25 cellular contexts compared by ENCODE assay signal in genomic region chr22:22038178-22038880, GRCh38. TPM values are rescaled to one million over a fixed set of nuclear protein-coding genes. Genes with fewer than 3 reads are reported as not detected.
DNase-seq lines count a peak whose midpoint lies in the region; ATAC-seq and TF ChIP-seq lines count a peak whose summit lies in the region.
"Had no signal": no experiment of that assay in that cellular context is flagged by ENCODE, and none has a peak within 500 bp of the region (broad histone marks: within the 10 kb centered on the region; RNA-seq: fewer than 3 reads in every experiment).

No MANE protein-coding gene starts in this region.

- H3K27me3 Mint-ChIP-seq in natural killer cell (ENCODE audit: low read depth in 2 of 2), result peaks cover 17 to 28% of the 10 kb centered on the region in 2 donors
- H3K27me3 Mint-ChIP-seq: activated CD4-positive, alpha-beta T cell treated with anti-CD3 and anti-CD28 coated beads for 36 hours had no signal

- H3K79me2 ChIP-seq in smooth muscle cell (ENCODE audit: low read depth), result no peaks in the 10 kb centered on the region

- ATAC-seq in natural killer cell (no peak), GM21381 (IDR thresholded peaks at IDR 0.05; ENCODE audit: unreplicated experiment) (no peak)
- ATAC-seq: Panc1 had no signal

- 100% methylated on average over 1 of the region's 1 CpG for WGBS in smooth muscle cell (ENCODE audit: low lambda C conversion rate)

- H3K36me3 Mint-ChIP-seq in natural killer cell, result no peaks in the 10 kb centered on the region
- H3K36me3 Mint-ChIP-seq: CD14-positive monocyte had no signal

- no peaks in the 10 kb centered on the region for H3K4me1 Mint-ChIP-seq in natural killer cell

- peak overlapping the region; percentile 56 for H3K4me2 ChIP-seq in smooth muscle cell

- no peak overlapping the region for H2AFZ ChIP-seq in smooth muscle cell (ENCODE audit: low read depth)

- H3K36me3 ChIP-seq in SJSA1 (no peaks in the 10 kb centered on the region), smooth muscle cell (ENCODE audit: low read depth) (no peaks in the 10 kb centered on the region)
- H3K36me3 ChIP-seq: left ventricle myocardium inferior, upper lobe of left lung had no signal

- DNase-seq in EH (ENCODE audit: low read depth) (peak; percentile 25), SJSA1 (ENCODE audit: low read depth in 1 of 2, low spot score in 2 of 2) (no peak), fibroblast of the aortic adventitia (ENCODE audit: low read depth) (peak; percentile 41), smooth muscle cell (lab: John Stamatoyannopoulos, UW; ENCODE audit: unreplicated experiment) (no peak), KG1 (lab: John Stamatoyannopoulos, UW) (no peak), natural killer cell (no peak), NCI-H510A (lab: John Stamatoyannopoulos, UW) (no peak)
- DNase-seq: activated CD4-positive, alpha-beta T cell treated with anti-CD3 and anti-CD28 coated beads for 36 hours; activated naive CD4-positive, alpha-beta T cell treated with anti-CD3 and anti-CD28 coated beads, Interleukin-2, amount 50 U/mL, for 16 hours; Caco-2; left ventricle myocardium inferior; NCI-H1436; NCI-H2081; NCI-H2227 treated with DMSO at 0.1 percent for 48 hours; NCI-H526 treated with DMSO at 0.1 percent for 48 hours; occipital lobe; SHP77; stimulated activated CD4-positive, alpha-beta T cell treated with anti-CD3 and anti-CD28 coated beads, Interleukin-15, amount 100 ng/mL, for 24 hours; stimulated activated CD4-positive, alpha-beta T cell treated with anti-CD3 and anti-CD28 coated beads, Interleukin-4, amount 100 ng/mL, for 4 hours; upper lobe of left lung had no signal

- H3K4me3 ChIP-seq in SJSA1 (no peak overlapping the region), fibroblast of the aortic adventitia (ENCODE audit: low read depth, low read length) (no peak overlapping the region), smooth muscle cell (no peak overlapping the region)
- H3K4me3 ChIP-seq: breast epithelium, left ventricle myocardium inferior, upper lobe of left lung had no signal

- no peak overlapping the region for H3K4me3 Mint-ChIP-seq in natural killer cell
- H3K4me3 Mint-ChIP-seq: activated CD4-positive, alpha-beta T cell treated with anti-CD3 and anti-CD28 coated beads for 36 hours; CD14-positive monocyte had no signal

- peaks cover 11% of the 10 kb centered on the region for H3K27me3 ChIP-seq in SJSA1 (replicated peaks)
- H3K27me3 ChIP-seq in smooth muscle cell (ENCODE audit: low read depth), result peaks cover 24% of the 10 kb centered on the region
- H3K27me3 ChIP-seq: breast epithelium, upper lobe of left lung had no signal

- no peaks in the 10 kb centered on the region for H3K9me3 Mint-ChIP-seq in natural killer cell
- H3K9me3 Mint-ChIP-seq: activated T-helper 2 cell treated with anti-CD3 and anti-CD28 coated beads, Interferon-gamma antibody, Interleukin-2, Interleukin-4, amounts not matched to agents 10 μg/mL and 5 μg/mL and 100 μg/mL, durations not matched to agents 14 hours and 24 hours and 36 hours had no signal

- H3K27ac Mint-ChIP-seq in natural killer cell, result no peak overlapping the region
- H3K27ac Mint-ChIP-seq: activated CD4-positive, alpha-beta T cell treated with anti-CD3 and anti-CD28 coated beads for 36 hours; activated T-helper 2 cell treated with anti-CD3 and anti-CD28 coated beads, Interferon-gamma antibody, Interleukin-2, Interleukin-4, amounts not matched to agents 10 μg/mL and 5 μg/mL and 100 μg/mL, durations not matched to agents 14 hours and 24 hours and 36 hours; CD14-positive monocyte had no signal

- peaks cover 11% of the 10 kb centered on the region for H3F3A ChIP-seq in smooth muscle cell (ENCODE audit: low read depth)

- TF ChIP-seq CTCF in fibroblast of the aortic adventitia (IDR thresholded peaks at IDR 0.05; ENCODE audit: insufficient read depth, low read length) (no peak), smooth muscle cell (IDR thresholded peaks at IDR 0.05; ENCODE audit: borderline replicate concordance, insufficient read depth, poor library complexity, severe bottlenecking) (no peak), natural killer cell (IDR thresholded peaks at IDR 0.05) (no peak)

- H3K4me1 ChIP-seq in SJSA1 (replicated peaks) (peaks cover 25% of the 10 kb centered on the region), smooth muscle cell (ENCODE audit: low read depth) (peaks cover 16% of the 10 kb centered on the region)
- H3K4me1 ChIP-seq: breast epithelium, left ventricle myocardium inferior, upper lobe of left lung had no signal

- no peaks in the 10 kb centered on the region for H3K9me3 ChIP-seq in SJSA1 (replicated peaks)
- no peaks in the 10 kb centered on the region for H3K9me3 ChIP-seq in smooth muscle cell (replicated peaks; ENCODE audit: low read depth)
- H3K9me3 ChIP-seq: breast epithelium, Caco-2, left ventricle myocardium inferior, upper lobe of left lung had no signal

- no peak overlapping the region for H3K9ac ChIP-seq in smooth muscle cell (ENCODE audit: low read depth)

- H4K20me1 ChIP-seq in smooth muscle cell (ENCODE audit: low read depth), result no peaks in the 10 kb centered on the region

- H3K27ac ChIP-seq in SJSA1, result 0 out of 2 replicates have a peak overlapping the region, but pooled peaks have one; percentile 6
- H3K27ac ChIP-seq in smooth muscle cell (ENCODE audit: low read depth), result peak overlapping the region; percentile 70
- H3K27ac ChIP-seq: breast epithelium, left ventricle myocardium inferior, upper lobe of left lung had no signal

- intact Hi-C loops in natural killer cell (cut with micrococcal nuclease), result no loop called here

RNA-seq across cellular contexts. Expression of gene TOP3B, which starts 55.7 kb away (rescaled TPM):
- 12.9 and 34.3 TPM in 2 replicates for total RNA-seq in SJSA1 (2014; rRNA removed; shearing (Covaris generic))
- total RNA-seq in fibroblast of the aortic adventitia (ENCODE audit: low replicate concordance), result 20.9 and 31.2 TPM in 2 replicates
- 15.2 and 17.3 TPM in 2 replicates for total RNA-seq in smooth muscle cell
- 17.6 and 26.7 TPM in 2 replicates for polyA plus RNA-seq in smooth muscle cell
- 10 to 100 TPM; 45.8 to 66.0 (median 62.7) TPM for total RNA-seq in natural killer cell

Comparison
In these comparisons a context has a peak if more than half of its experiments do, and no peak if none do; other contexts are left out.
1. DNase-seq: peak in EH (single experiment) and fibroblast of the aortic adventitia (single experiment); none in SJSA1 (0 of 2), smooth muscle cell (single experiment), KG1 (single experiment), natural killer cell (single experiment) and NCI-H510A (single experiment).